In genomic region chr1:212261361-212261929, GRCh38 we compare ENCODE assay signal across 1 cellular context.
TF ChIP-seq lines count a peak whose summit lies in the region.

No MANE protein-coding gene starts in this region.

TF ChIP-seq in K562, 482 proteins besides CTCF, POLR2A, EP300 and RAD21 (continued from another document):
- TF ChIP-seq VEZF1 (CRISPR knock-in tag; IDR thresholded peaks at IDR 0.05) (peak; percentile 34; the same call in 1 of the 2 replicates), NCOA1 (IDR thresholded peaks at IDR 0.05; ENCODE audit: low read depth) (no peak), FOS (IDR thresholded peaks at IDR 0.05; ENCODE audit: extremely low read depth, insufficient read length) (no peak), PREB (CRISPR knock-in tag; IDR thresholded peaks at IDR 0.05) (no peak), E2F5 (CRISPR knock-in tag; IDR thresholded peaks at IDR 0.05) (no peak), ZNF23 (CRISPR knock-in tag; IDR thresholded peaks at IDR 0.05) (no peak), FOXO4 (CRISPR knock-in tag; IDR thresholded peaks at IDR 0.05) (no peak), NONO (IDR thresholded peaks at IDR 0.05; ENCODE audit: low read depth in 2 of 2, low read length in 1 of 2) (no peak), EZH2 (IDR thresholded peaks at IDR 0.05; ENCODE audit: borderline replicate concordance, low read depth, low read length) (no peak), FOXP4 (CRISPR knock-in tag; IDR thresholded peaks at IDR 0.05; ENCODE audit: borderline replicate concordance) (no peak), TFAM (CRISPR knock-in tag; conservative IDR thresholded peaks at IDR 0.05) (no peak), OTX1 (CRISPR knock-in tag; IDR thresholded peaks at IDR 0.05) (no peak), CBX5 (IDR thresholded peaks at IDR 0.05; ENCODE audit: borderline replicate concordance, low read depth) (no peak), ATF4 (CRISPR knock-in tag; IDR thresholded peaks at IDR 0.05) (no peak)
TF ChIP-seq in K562: peak in this region for 67.
